ENCODE assay signal across 8 cellular contexts in genomic region chr11:72239296-72239848, GRCh38. TPM values are rescaled to one million over a fixed set of nuclear protein-coding genes. Genes with fewer than 3 reads are reported as not detected.
DNase-seq lines count a peak whose midpoint lies in the region; ATAC-seq and TF ChIP-seq lines count a peak whose summit lies in the region.

No MANE protein-coding gene starts in this region.

- ATAC-seq in omental fat pad (ENCODE audit: low FRiP score): peak; percentile 57
- no peak for ATAC-seq in HG02885 (IDR thresholded peaks at IDR 0.05; ENCODE audit: poor library complexity, unreplicated experiment)

- no peaks in the 10 kb centered on the region for H3K9me3 ChIP-seq in SJSA1 (replicated peaks)

- H3K4me3 ChIP-seq in SJSA1: peak overlapping the region; percentile 27
- peak overlapping the region; percentile 27 for H3K4me3 ChIP-seq in fibroblast of mammary gland (ENCODE audit: control insufficient read depth, low read depth, low read length)

- H3K36me3 ChIP-seq in SJSA1: peaks cover 16% of the 10 kb centered on the region

- no peak overlapping the region for H3K27ac ChIP-seq in SJSA1

- peak; percentile 37 for DNase-seq in stimulated activated CD4-positive, alpha-beta T cell treated with anti-CD3 and anti-CD28 coated beads, Interleukin-15, amount 100 ng/mL, for 24 hours
- no peak for DNase-seq in stimulated activated CD4-positive, alpha-beta T cell treated with anti-CD3 and anti-CD28 coated beads, Interleukin-4, amount 100 ng/mL, for 4 hours
- DNase-seq in SJSA1 (ENCODE audit: low read depth in 1 of 2, low spot score in 2 of 2) (peak; percentile 12 to 61), fibroblast of mammary gland (ENCODE audit: low read depth) (peak; percentile 45), omental fat pad (ENCODE audit: low spot score) (no peak), pons (ENCODE audit: low spot score) (no peak)
- DNase-seq in stimulated activated CD4-positive, alpha-beta T cell treated with anti-CD3 and anti-CD28 coated beads, Interleukin-4, amount 100 ng/mL, for 24 hours: no peak

- H3K4me1 ChIP-seq in SJSA1 (replicated peaks): peaks cover 8% of the 10 kb centered on the region

- H3K27me3 ChIP-seq in SJSA1 (replicated peaks): no peaks in the 10 kb centered on the region

- no peak for TF ChIP-seq CTCF in fibroblast of mammary gland (conservative IDR thresholded peaks at IDR 0.05; ENCODE audit: control insufficient read depth, insufficient read depth, low read depth, low read length)
- no peak for TF ChIP-seq CTCF in omental fat pad (IDR thresholded peaks at IDR 0.05)

RNA-seq across cellular contexts. Expression of gene PHOX2A, which starts 4.6 kb away (rescaled TPM):
- not detected in 2 replicates for total RNA-seq in SJSA1 (2014; rRNA removed; shearing (Covaris generic))
- not detected for total RNA-seq in omental fat pad

RNA-seq across cellular contexts. Expression of gene INPPL1, which starts 14.8 kb away (rescaled TPM):
- total RNA-seq in SJSA1 (2014; rRNA removed; shearing (Covaris generic)): 21.5 and 27.7 TPM in 2 replicates
- 10 to 100 TPM; 47.6 to 65.1 (median 57.6) TPM for total RNA-seq in omental fat pad

RNA-seq across cellular contexts. Expression of gene FOLR2, which starts 22.8 kb away (rescaled TPM):
- not detected in 2 replicates for total RNA-seq in SJSA1 (2014; rRNA removed; shearing (Covaris generic))
- total RNA-seq in omental fat pad: 100 to 1,000 TPM in 2 of 4 donors, 10 to 100 TPM in 2; 52.5 to 128 (median 95.5) TPM

RNA-seq across cellular contexts. Expression of gene FOLR1, which starts 47.4 kb away (rescaled TPM):
- 0.29 TPM in 1 of 2 replicates, not detected in the other for total RNA-seq in SJSA1 (2014; rRNA removed; shearing (Covaris generic))
- not detected for total RNA-seq in omental fat pad

Comparison
In these comparisons a context has a peak if more than half of its experiments do, and no peak if none do; other contexts are left out.
1. DNase-seq: peak in stimulated activated CD4-positive, alpha-beta T cell treated with anti-CD3 and anti-CD28 coated beads, Interleukin-15, amount 100 ng/mL, for 24 hours (single experiment), SJSA1 (2 of 2) and fibroblast of mammary gland (single experiment); none in stimulated activated CD4-positive, alpha-beta T cell treated with anti-CD3 and anti-CD28 coated beads, Interleukin-4, amount 100 ng/mL, for 4 hours (0 of 2), omental fat pad (single experiment), pons (single experiment) and stimulated activated CD4-positive, alpha-beta T cell treated with anti-CD3 and anti-CD28 coated beads, Interleukin-4, amount 100 ng/mL, for 24 hours (single experiment).
2. RNA of gene FOLR2, which starts 22.8 kb away (total RNA-seq): 52.5 to 128 TPM in omental fat pad; not detected in SJSA1; every median in the first group is over 10 times any median in the second.